ENCODE assay signal across 1 cellular context in the genomic region with DNA sequence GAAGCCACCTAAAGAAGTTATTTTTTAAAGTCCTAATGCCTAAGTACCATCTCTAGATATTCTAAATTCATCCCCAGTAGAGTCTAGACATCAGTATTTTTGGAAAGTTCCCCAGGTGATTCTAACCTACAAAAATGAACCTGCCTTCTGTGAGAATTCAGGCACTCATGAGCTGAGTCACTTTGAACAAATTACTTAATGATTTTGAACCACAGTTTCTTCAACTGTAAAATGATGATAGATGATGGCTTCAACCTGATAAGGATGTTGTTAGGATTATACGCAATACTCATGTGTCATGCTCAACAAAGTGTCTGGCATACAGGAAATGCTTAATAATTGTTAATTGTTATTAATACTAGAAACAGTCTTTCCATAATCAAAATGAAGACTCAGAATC.
TF ChIP-seq lines count a peak whose summit lies in the region.

No MANE protein-coding gene starts in this region.

TF ChIP-seq in A549, 52 proteins besides CTCF, POLR2A, EP300 and RAD21 (continued from another document):
- TF ChIP-seq KDM1A (IDR thresholded peaks at IDR 0.05; ENCODE audit: low read depth): no peak
- TF ChIP-seq, protein P1, sequence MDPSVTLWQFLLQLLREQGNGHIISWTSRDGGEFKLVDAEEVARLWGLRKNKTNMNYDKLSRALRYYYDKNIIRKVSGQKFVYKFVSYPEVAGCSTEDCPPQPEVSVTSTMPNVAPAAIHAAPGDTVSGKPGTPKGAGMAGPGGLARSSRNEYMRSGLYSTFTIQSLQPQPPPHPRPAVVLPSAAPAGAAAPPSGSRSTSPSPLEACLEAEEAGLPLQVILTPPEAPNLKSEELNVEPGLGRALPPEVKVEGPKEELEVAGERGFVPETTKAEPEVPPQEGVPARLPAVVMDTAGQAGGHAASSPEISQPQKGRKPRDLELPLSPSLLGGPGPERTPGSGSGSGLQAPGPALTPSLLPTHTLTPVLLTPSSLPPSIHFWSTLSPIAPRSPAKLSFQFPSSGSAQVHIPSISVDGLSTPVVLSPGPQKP (IDR thresholded peaks at IDR 0.05; ENCODE audit: low read depth, low read length): no peak
- no peak for TF ChIP-seq FOSL2 (IDR thresholded peaks at IDR 0.05)
- TF ChIP-seq FOSL2 (CRISPR knock-in tag; IDR thresholded peaks at IDR 0.05): peak; percentile 25; the same call in 1 of the 2 replicates
- TF ChIP-seq GATA3 (IDR thresholded peaks at IDR 0.05; ENCODE audit: borderline replicate concordance): peak; percentile 33; the same call in 1 of the 2 replicates
- no peak for TF ChIP-seq ZSCAN20 (CRISPR knock-in tag; IDR thresholded peaks at IDR 0.05)
- TF ChIP-seq FOXS1 (CRISPR knock-in tag; IDR thresholded peaks at IDR 0.05): no peak
- no peak for TF ChIP-seq HOXB5 (CRISPR knock-in tag; IDR thresholded peaks at IDR 0.05)
- TF ChIP-seq NR3C1 (IDR thresholded peaks at IDR 0.05): no peak
- no peak for TF ChIP-seq TP53 (CRISPR knock-in tag; IDR thresholded peaks at IDR 0.05)
- TF ChIP-seq, protein P2, sequence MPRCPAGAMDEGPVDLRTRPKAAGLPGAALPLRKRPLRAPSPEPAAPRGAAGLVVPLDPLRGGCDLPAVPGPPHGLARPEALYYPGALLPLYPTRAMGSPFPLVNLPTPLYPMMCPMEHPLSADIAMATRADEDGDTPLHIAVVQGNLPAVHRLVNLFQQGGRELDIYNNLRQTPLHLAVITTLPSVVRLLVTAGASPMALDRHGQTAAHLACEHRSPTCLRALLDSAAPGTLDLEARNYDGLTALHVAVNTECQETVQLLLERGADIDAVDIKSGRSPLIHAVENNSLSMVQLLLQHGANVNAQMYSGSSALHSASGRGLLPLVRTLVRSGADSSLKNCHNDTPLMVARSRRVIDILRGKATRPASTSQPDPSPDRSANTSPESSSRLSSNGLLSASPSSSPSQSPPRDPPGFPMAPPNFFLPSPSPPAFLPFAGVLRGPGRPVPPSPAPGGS (IDR thresholded peaks at IDR 0.05): no peak
- TF ChIP-seq MYC (IDR thresholded peaks at IDR 0.05; ENCODE audit: borderline replicate concordance, low read length): no peak
